Comparison of ENCODE assay signal across 2 cellular contexts in genomic region chr20:3993109-3993508, GRCh38.
TF ChIP-seq lines count a peak whose summit lies in the region.

No MANE protein-coding gene starts in this region.

TF ChIP-seq in SK-N-SH, 30 proteins besides CTCF, POLR2A, EP300 and RAD21 (continued from another document):
- TF ChIP-seq USF2 (IDR thresholded peaks at IDR 0.05; ENCODE audit: borderline replicate concordance, low read depth, low read length), result no peak
- TF ChIP-seq MEF2A (IDR thresholded peaks at IDR 0.05; ENCODE audit: borderline replicate concordance, low read depth), result no peak
- TF ChIP-seq NFIC (IDR thresholded peaks at IDR 0.05; ENCODE audit: borderline replicate concordance), result no peak
- no peak for TF ChIP-seq MXI1 (IDR thresholded peaks at IDR 0.05; ENCODE audit: low read depth, low read length)
- no peak for TF ChIP-seq TEAD4 (IDR thresholded peaks at IDR 0.05; ENCODE audit: borderline replicate concordance, insufficient read depth)

TF ChIP-seq in SK-N-SH treated with all-trans-retinoic acid at 6 μM for 48 hours, 23 proteins besides CTCF, POLR2A, EP300 and RAD21 (continued from another document):
- no peak for TF ChIP-seq TSHZ2 (CRISPR knock-in tag; IDR thresholded peaks at IDR 0.05)
- no peak for TF ChIP-seq ZFP30 (CRISPR knock-in tag; IDR thresholded peaks at IDR 0.05)
- TF ChIP-seq ARNTL (CRISPR knock-in tag; IDR thresholded peaks at IDR 0.05; ENCODE audit: borderline replicate concordance, low read depth), result no peak
- TF ChIP-seq ZNF70 (CRISPR knock-in tag; IDR thresholded peaks at IDR 0.05), result no peak
- no peak for TF ChIP-seq CSDC2 (CRISPR knock-in tag; IDR thresholded peaks at IDR 0.05)
- no peak for TF ChIP-seq OSR1 (CRISPR knock-in tag; IDR thresholded peaks at IDR 0.05)
- no peak for TF ChIP-seq CREB5 (CRISPR knock-in tag; IDR thresholded peaks at IDR 0.05; ENCODE audit: low read depth)
- no peak for TF ChIP-seq PPARA (CRISPR knock-in tag; IDR thresholded peaks at IDR 0.05; ENCODE audit: borderline replicate concordance)
- TF ChIP-seq BACH2 (CRISPR knock-in tag; IDR thresholded peaks at IDR 0.05; ENCODE audit: borderline replicate concordance), result no peak
- no peak for TF ChIP-seq TOX (CRISPR knock-in tag; IDR thresholded peaks at IDR 0.05; ENCODE audit: borderline replicate concordance)
- no peak for TF ChIP-seq ZC3H10 (CRISPR knock-in tag; IDR thresholded peaks at IDR 0.05)
- no peak for TF ChIP-seq SNAI2 (CRISPR knock-in tag; IDR thresholded peaks at IDR 0.05)
- no peak for TF ChIP-seq RARB (CRISPR knock-in tag; IDR thresholded peaks at IDR 0.05)
- TF ChIP-seq PATZ1 (CRISPR knock-in tag; IDR thresholded peaks at IDR 0.05; ENCODE audit: borderline replicate concordance), result no peak
- TF ChIP-seq ZNF565 (CRISPR knock-in tag; conservative IDR thresholded peaks at IDR 0.05; ENCODE audit: low read depth), result no peak
